ENCODE assay signal across 14 cellular contexts in the genomic region with DNA sequence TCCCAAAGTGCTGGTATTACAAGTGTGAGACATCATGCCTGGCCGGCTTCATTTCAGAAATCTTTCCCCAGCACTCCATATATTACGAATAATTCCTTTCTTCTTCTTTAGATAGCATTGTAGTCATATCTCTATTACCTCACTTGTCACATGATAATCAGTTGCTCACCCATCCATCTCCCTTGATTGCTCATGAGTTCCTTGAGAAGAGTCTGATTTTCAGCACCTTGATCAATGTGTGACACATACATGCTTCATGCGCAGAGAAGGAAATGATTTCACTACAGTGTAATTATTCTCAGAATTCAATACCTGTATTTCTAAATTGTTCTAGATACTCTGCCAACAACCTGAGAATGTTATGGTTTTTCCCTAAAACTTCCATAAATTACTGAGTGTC.
"Had no signal": no experiment of that assay in that cellular context is flagged by ENCODE, and none has a peak within 500 bp of the region (broad histone marks: within the 10 kb centered on the region; RNA-seq: fewer than 3 reads in every experiment).

No MANE protein-coding gene starts in this region.

- H3K9me3 Mint-ChIP-seq: central memory CD8-positive, alpha-beta T cell; immature natural killer cell; naive thymus-derived CD4-positive, alpha-beta T cell had no signal

- H3K27me3 Mint-ChIP-seq: central memory CD8-positive, alpha-beta T cell; naive thymus-derived CD4-positive, alpha-beta T cell had no signal

- DNase-seq: activated CD4-positive, alpha-beta T cell treated with anti-CD3 and anti-CD28 coated beads for 48 hours; activated naive CD4-positive, alpha-beta T cell; adrenal gland; cortex of kidney; effector memory CD4-positive, alpha-beta T cell; immature natural killer cell; naive thymus-derived CD4-positive, alpha-beta T cell; right cardiac atrium; small intestine; T-helper 9 cell; tibial artery; uterus had no signal

- H3K4me1 Mint-ChIP-seq: central memory CD8-positive, alpha-beta T cell had no signal

- H3K4me1 ChIP-seq: adrenal gland, tibial artery, uterus had no signal

- H3K27ac Mint-ChIP-seq: immature natural killer cell; naive thymus-derived CD4-positive, alpha-beta T cell had no signal

- H3K4me3 ChIP-seq: adrenal gland, tibial artery, uterus had no signal

- H3K27ac ChIP-seq: adrenal gland, tibial artery, uterus, VCaP had no signal

- ATAC-seq: naive thymus-derived CD4-positive, alpha-beta T cell; right cardiac atrium had no signal

- H3K9me3 ChIP-seq: adrenal gland, tibial artery, uterus had no signal

- H3K36me3 ChIP-seq: adrenal gland, uterus had no signal

- H3K4me3 Mint-ChIP-seq: central memory CD8-positive, alpha-beta T cell; immature natural killer cell; naive thymus-derived CD4-positive, alpha-beta T cell had no signal

- FAIRE-seq: small intestine had no signal
